ENCODE assay signal across 8 cellular contexts in genomic region chr20:25249198-25249931, GRCh38.
DNase-seq lines count a peak whose midpoint lies in the region; ATAC-seq and TF ChIP-seq lines count a peak whose summit lies in the region.

No MANE protein-coding gene starts in this region.

- 0 out of 2 replicates have a peak overlapping the region, but pooled peaks have one; percentile 98 for H2AFZ ChIP-seq in Loucy (ENCODE audit: low read length)

- H3K27me3 ChIP-seq in BLaER1: peaks cover 7% of the 10 kb centered on the region; the same call in 1 of the 2 replicates
- no peaks in the 10 kb centered on the region for H3K27me3 ChIP-seq in Loucy (ENCODE audit: insufficient read depth, low read length, poor library complexity, severe bottlenecking)

- 0 out of 2 replicates have a peak, but pooled peaks cover 2% of the 10 kb centered on the region for H3F3A ChIP-seq in Loucy (ENCODE audit: low read depth)

- peak in 5 of 61 donors; percentile 13 to 83 (median 27) for DNase-seq in caudate nucleus (lab: John Stamatoyannopoulos, UW)
- DNase-seq in midbrain (lab: John Stamatoyannopoulos, UW): peak; percentile 51
- DNase-seq in kidney tubule cell (ENCODE audit: low spot score): no peak
- no peak for DNase-seq in iPS-NIHi7 (ENCODE audit: extremely low spot score)
- DNase-seq in effector CD4-positive, alpha-beta T cell: no peak

- peak overlapping the region; percentile 95 for H3K4me3 ChIP-seq in BLaER1
- H3K4me3 ChIP-seq in Loucy (ENCODE audit: low read length, poor library complexity, severe bottlenecking): peak overlapping the region; percentile 96

- peak overlapping the region; percentile 90; the same call in 1 of the 2 replicates for H3K27ac ChIP-seq in BLaER1
- peak overlapping the region; percentile 73 for H3K27ac ChIP-seq in caudate nucleus (ENCODE audit: low read depth, low read length)

- H3K9ac ChIP-seq in BLaER1 (peak overlapping the region; percentile 89; the same call in 1 of the 2 replicates), Loucy (ENCODE audit: low read depth, low read length, poor library complexity, severe bottlenecking) (peak overlapping the region; percentile 75)

- H3K79me2 ChIP-seq in Loucy (ENCODE audit: insufficient read depth, low read length): peaks cover 55% of the 10 kb centered on the region

- H3K4me2 ChIP-seq in BLaER1 (peak overlapping the region; percentile 82), Loucy (ENCODE audit: low read depth, low read length, poor library complexity, severe bottlenecking) (peak overlapping the region; percentile 75)

- no peaks in the 10 kb centered on the region for H3K9me2 ChIP-seq in Loucy (replicated peaks; ENCODE audit: low read depth, low read length)

- H4K20me1 ChIP-seq in BLaER1: peaks cover 57% of the 10 kb centered on the region
- H4K20me1 ChIP-seq in Loucy (ENCODE audit: insufficient read depth, low read length, poor library complexity, severe bottlenecking): peaks cover 35% of the 10 kb centered on the region

- TF ChIP-seq CTCF in Loucy (conservative IDR thresholded peaks at IDR 0.05; ENCODE audit: low read length): no peak

- no peak for ATAC-seq in HG03280 (IDR thresholded peaks at IDR 0.05; ENCODE audit: unreplicated experiment)

- peaks cover 28% of the 10 kb centered on the region for H3K36me3 ChIP-seq in BLaER1
- no peaks in the 10 kb centered on the region for H3K36me3 ChIP-seq in Loucy (ENCODE audit: insufficient read depth, low read length)

- H3K9me3 ChIP-seq in BLaER1 (no peaks in the 10 kb centered on the region), Loucy (ENCODE audit: insufficient read depth, low read depth, low read length) (no peaks in the 10 kb centered on the region)

- H3K4me1 ChIP-seq in BLaER1 (peaks cover 72% of the 10 kb centered on the region), Loucy (ENCODE audit: insufficient read depth, low read length, poor library complexity, severe bottlenecking) (peaks cover 49% of the 10 kb centered on the region)
